8 cellular contexts compared by ENCODE assay signal in the genomic region with DNA sequence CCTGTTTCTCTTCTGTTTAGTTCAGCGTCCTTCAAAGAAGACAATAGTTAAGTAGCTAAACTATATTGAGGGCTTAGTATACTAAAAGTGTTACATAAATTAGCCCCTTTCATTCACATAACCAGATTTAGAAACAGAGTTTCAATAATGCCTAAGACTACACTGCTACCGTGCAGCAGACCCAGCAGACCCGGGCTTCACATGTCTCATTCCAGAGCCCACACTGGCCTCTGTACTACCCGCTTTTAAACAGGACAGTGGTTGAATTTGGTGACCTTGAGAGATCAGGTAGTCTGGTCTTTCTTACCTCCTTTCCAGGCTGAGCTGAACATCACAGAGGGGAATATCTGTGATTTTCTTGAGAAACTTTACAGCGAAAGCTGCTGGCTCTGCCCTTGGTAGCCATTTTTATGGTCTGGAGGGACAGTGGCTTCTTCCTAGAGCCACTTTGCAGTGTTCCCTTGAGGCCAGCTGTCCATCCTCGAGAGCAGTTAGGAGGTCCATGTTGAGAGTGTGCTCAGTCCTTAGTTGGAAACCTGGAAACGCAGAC. TPM values are rescaled to one million over a fixed set of nuclear protein-coding genes. Genes with fewer than 3 reads are reported as not detected.
DNase-seq lines count a peak whose midpoint lies in the region; ATAC-seq and TF ChIP-seq lines count a peak whose summit lies in the region.

No MANE protein-coding gene starts in this region.

- TF ChIP-seq POLR2A in IMR-90 (IDR thresholded peaks at IDR 0.05; ENCODE audit: low read depth, low read length) = no peak; the same call in 1 of the 2 replicates

- H2BK12ac ChIP-seq in trophoblast cell (ENCODE audit: low read length) = peak overlapping the region; percentile 23

- peak overlapping the region; percentile 97 for H2AK9ac ChIP-seq in IMR-90 (replicated peaks; ENCODE audit: low read depth, low read length, poor library complexity)

- H3K4ac ChIP-seq in IMR-90 (ENCODE audit: low read depth, low read length) = peak overlapping the region; percentile 98
- no peak overlapping the region for H3K4ac ChIP-seq in trophoblast cell (ENCODE audit: low read depth, low read length)

- peak overlapping the region; percentile 87 for H4K5ac ChIP-seq in IMR-90 (ENCODE audit: low read depth, low read length)

- peak overlapping the region; percentile 59 for H3K27ac ChIP-seq in DOHH2 (ENCODE audit: low read depth, low read length)
- H3K27ac ChIP-seq in IMR-90 (ENCODE audit: insufficient read depth, low read length) = peak overlapping the region; percentile 90
- H3K27ac ChIP-seq in trophoblast cell (ENCODE audit: low read depth, low read length) = no peak overlapping the region

- peaks cover 52% of the 10 kb centered on the region for H3K4me1 Mint-ChIP-seq in MCF 10A (ENCODE audit: insufficient read depth, unreplicated experiment)

- peak overlapping the region; percentile 93 for H2AK5ac ChIP-seq in IMR-90 (ENCODE audit: low read depth, low read length)
- H2AK5ac ChIP-seq in trophoblast cell (ENCODE audit: low read length) = no peak overlapping the region

- no peaks in the 10 kb centered on the region for H3K27me3 ChIP-seq in DOHH2 (ENCODE audit: control insufficient read depth, low read length)
- no peaks in the 10 kb centered on the region for H3K27me3 ChIP-seq in IMR-90 (ENCODE audit: control insufficient read depth, insufficient read depth, low read length)
- H3K27me3 ChIP-seq in trophoblast cell (ENCODE audit: insufficient read depth, low read length) = no peaks in the 10 kb centered on the region

- H3K23ac ChIP-seq in IMR-90 (ENCODE audit: low read depth, low read length) (peak overlapping the region; percentile 93), trophoblast cell (ENCODE audit: low read length) (no peak overlapping the region)

- H3K9me3 ChIP-seq in DOHH2 (ENCODE audit: control insufficient read depth, insufficient read depth, low read length) = no peaks in the 10 kb centered on the region
- no peaks in the 10 kb centered on the region for H3K9me3 ChIP-seq in IMR-90 (ENCODE audit: control insufficient read depth, insufficient read depth, low read length)
- no peaks in the 10 kb centered on the region for H3K9me3 ChIP-seq in trophoblast cell (ENCODE audit: insufficient read depth, low read depth, low read length)

- H3K4me2 ChIP-seq in DOHH2 (ENCODE audit: low read length) = peak overlapping the region; percentile 63
- H3K4me2 ChIP-seq in IMR-90 (ENCODE audit: low read depth, low read length) = peak overlapping the region; percentile 58
- no peak overlapping the region for H3K4me2 ChIP-seq in trophoblast cell (ENCODE audit: low read length)

- H3K79me2 ChIP-seq in DOHH2 (ENCODE audit: control insufficient read depth, low read length) (no peaks in the 10 kb centered on the region), trophoblast cell (ENCODE audit: control insufficient read depth, insufficient read depth, low read length, poor library complexity) (no peaks in the 10 kb centered on the region)

- H3K18ac ChIP-seq in IMR-90 (ENCODE audit: low read depth, low read length) (peak overlapping the region; percentile 74), trophoblast cell (ENCODE audit: low read length) (no peak overlapping the region)

- H3K4me3 ChIP-seq in DOHH2 (ENCODE audit: low read length) (peak overlapping the region; percentile 50), IMR-90 (ENCODE audit: insufficient read depth, low read depth, low read length) (no peak overlapping the region), trophoblast cell (ENCODE audit: low read depth, low read length) (no peak overlapping the region), foreskin fibroblast (ENCODE audit: low read depth in 1 of 2, low read length in 2 of 2) (no peak overlapping the region)

- H3K9me2 ChIP-seq in DOHH2 (replicated peaks; ENCODE audit: control insufficient read depth, low read length) = no peaks in the 10 kb centered on the region

- TF ChIP-seq RAD21 in IMR-90 (IDR thresholded peaks at IDR 0.05; ENCODE audit: low read length) = no peak

- no peak; the same call in 1 of the 2 replicates for ATAC-seq in IMR-90 (ENCODE audit: low read depth)
- no peak for ATAC-seq in GM21529 (IDR thresholded peaks at IDR 0.05; ENCODE audit: unreplicated experiment)

- peak overlapping the region; percentile 96 for H2BK20ac ChIP-seq in IMR-90 (ENCODE audit: low read depth, low read length)

- H3K27me3 Mint-ChIP-seq in MCF 10A (ENCODE audit: insufficient read depth, unreplicated experiment) = no peaks in the 10 kb centered on the region

- BruUV-seq in IMR-90 (replicated peaks; lab: Mats Ljungman, UMichigan) (no TSS peak), MCF 10A (replicated peaks; lab: Mats Ljungman, UMichigan) (no TSS peak)

- H3K9ac ChIP-seq in IMR-90 (ENCODE audit: low read depth, low read length) = peak overlapping the region; percentile 5; the same call in 1 of the 2 replicates
- H3K9ac ChIP-seq in trophoblast cell (ENCODE audit: low read length) = no peak overlapping the region

- no peaks in the 10 kb centered on the region for H3K36me3 ChIP-seq in DOHH2 (ENCODE audit: control insufficient read depth, low read length)
- peaks cover 2% of the 10 kb centered on the region; the same call in 1 of the 2 replicates for H3K36me3 ChIP-seq in IMR-90 (ENCODE audit: control insufficient read depth, insufficient read depth, low read length)
- no peaks in the 10 kb centered on the region for H3K36me3 ChIP-seq in trophoblast cell (ENCODE audit: control insufficient read depth in 1 of 2, insufficient read depth in 2 of 2, low read length in 2 of 2)

- H4K20me1 ChIP-seq in DOHH2 (ENCODE audit: control insufficient read depth, insufficient read depth, low read depth, low read length) (no peaks in the 10 kb centered on the region), IMR-90 (ENCODE audit: insufficient read depth, low read length) (no peaks in the 10 kb centered on the region)

- H4K91ac ChIP-seq in IMR-90 (ENCODE audit: insufficient read depth, low read depth, low read length) = peak overlapping the region; percentile 96
- H4K91ac ChIP-seq in trophoblast cell (ENCODE audit: low read depth, low read length) = no peak overlapping the region

- DNase-seq in IMR-90 (no peak), MCF 10A (ENCODE audit: unreplicated experiment) (no peak), trophoblast cell (no peak), GM20000 (ENCODE audit: low spot score) (no peak), KBM-7 (no peak), foreskin fibroblast (no peak)

- H2BK120ac ChIP-seq in IMR-90 (ENCODE audit: low read depth, low read length) = peak overlapping the region; percentile 95
- no peak overlapping the region for H2BK120ac ChIP-seq in trophoblast cell (ENCODE audit: insufficient read depth, low read length, poor library complexity)

- H4K8ac ChIP-seq in IMR-90 (ENCODE audit: low read depth in 2 of 2, low read length in 2 of 2) (peak overlapping the region; percentile 54 to 98; a peak in 3 of 4 replicates), trophoblast cell (ENCODE audit: low read depth, low read length) (no peak overlapping the region)

- H3K56ac ChIP-seq in IMR-90 (ENCODE audit: extremely low read depth, insufficient read depth, low read length) = peak overlapping the region; percentile 80

- peaks cover 16% of the 10 kb centered on the region for H3F3A ChIP-seq in DOHH2 (ENCODE audit: control insufficient read depth, insufficient read depth)

- no peaks in the 10 kb centered on the region for H3K9me3 Mint-ChIP-seq in MCF 10A (ENCODE audit: unreplicated experiment)

- H2BK5ac ChIP-seq in IMR-90 (ENCODE audit: low read depth, low read length, poor library complexity, severe bottlenecking) = peak overlapping the region; percentile 94
- no peak overlapping the region for H2BK5ac ChIP-seq in trophoblast cell (ENCODE audit: low read depth, low read length, poor library complexity)

- peak overlapping the region; percentile 92 for H3K14ac ChIP-seq in IMR-90 (replicated peaks; ENCODE audit: low read depth, low read length)
- H3K14ac ChIP-seq in trophoblast cell (ENCODE audit: low read length) = no peak overlapping the region

- peaks cover 50% of the 10 kb centered on the region for H3K9me1 ChIP-seq in IMR-90 (ENCODE audit: insufficient read depth, low read length)

- in situ Hi-C loops in IMR-90 (cut with MboI; ENCODE audit: low sequenced_read_pairs) = no loop called here
- in situ Hi-C loops in KBM-7 (cut with MboI; ENCODE audit: low pct_unique_long_range_greater_than_20kb, low sequenced_read_pairs) = no loop called here

- H3K4me1 ChIP-seq in DOHH2 (ENCODE audit: control insufficient read depth, low read length) = peaks cover 85% of the 10 kb centered on the region
- H3K4me1 ChIP-seq in IMR-90 (ENCODE audit: control insufficient read depth, insufficient read depth, low read length) = peaks cover 51% of the 10 kb centered on the region
- peaks cover 26 to 40% of the 10 kb centered on the region in 2 experiments for H3K4me1 ChIP-seq in trophoblast cell (ENCODE audit: control insufficient read depth in 1 of 2, insufficient read depth in 2 of 2, low read length in 2 of 2)

- no peak for TF ChIP-seq CTCF in DOHH2 (IDR thresholded peaks at IDR 0.05; ENCODE audit: low read depth, low read length, poor library complexity, severe bottlenecking)
- TF ChIP-seq CTCF in IMR-90 (conservative IDR thresholded peaks at IDR 0.05; ENCODE audit: low read depth, low read length) = no peak
- TF ChIP-seq CTCF in MCF 10A (IDR thresholded peaks at IDR 0.05; ENCODE audit: unreplicated experiment) = no peak
- no peak for TF ChIP-seq CTCF in GM20000 (IDR thresholded peaks at IDR 0.05; ENCODE audit: extremely low read depth, missing control alignments)
- TF ChIP-seq CTCF in foreskin fibroblast (IDR thresholded peaks at IDR 0.05; ENCODE audit: low read depth, low read length) = no peak

- intact Hi-C loops in IMR-90 (cut with micrococcal nuclease) = no loop called here
- intact Hi-C loops in MCF 10A (cut with micrococcal nuclease) = no loop called here

- no peak overlapping the region for H3K4me3 Mint-ChIP-seq in MCF 10A (ENCODE audit: unreplicated experiment)

- peaks cover 6% of the 10 kb centered on the region for H3K36me3 Mint-ChIP-seq in MCF 10A (ENCODE audit: insufficient read depth, unreplicated experiment)

- H3K79me1 ChIP-seq in IMR-90 (ENCODE audit: low read depth in 1 of 2, low read length in 2 of 2) = peaks cover 23 to 83% of the 10 kb centered on the region in 2 experiments; a peak in 3 of 4 replicates
- peaks cover 6% of the 10 kb centered on the region for H3K79me1 ChIP-seq in trophoblast cell (ENCODE audit: low read length)

- H2BK15ac ChIP-seq in IMR-90 (ENCODE audit: low read depth, low read length) = peak overlapping the region; percentile 92

- peak overlapping the region; percentile 68 for H3K27ac Mint-ChIP-seq in MCF 10A (ENCODE audit: low read depth, unreplicated experiment)

- dilution Hi-C loops in IMR-90 (cut with HindIII; ENCODE audit: low sequenced_read_pairs, unreplicated experiment) = no loop called here

- CTCF ChIA-PET in IMR-90 (lab: Yijun Ruan, JAX) = interaction anchor here (0.6 to 2.0 kb wide), 11 partner anchors 11 to 80 kb away, joined by 3 to 11 read pairs (median 3); a partner anchor contains a TSS
- CTCF ChIA-PET in MCF 10A (lab: Yijun Ruan, JAX) = interaction anchor here (0.8 to 4.7 kb wide), 16 partner anchors 8 to 245 kb away, joined by 3 to 19 read pairs (median 4); a partner anchor contains a TSS

- H4K12ac ChIP-seq in trophoblast cell (ENCODE audit: low read depth, low read length) = no peak overlapping the region

- peak overlapping the region; percentile 56 for H2AFZ ChIP-seq in IMR-90 (replicated peaks; ENCODE audit: low read length, poor library complexity)
- H2AFZ ChIP-seq in trophoblast cell (ENCODE audit: insufficient read depth, low read length, poor library complexity) = no peak overlapping the region

- WGBS in IMR-90 (ENCODE audit: extremely low coverage in 2 of 2, insufficient read length in 1 of 2), 2 experiments = 100% methylated on average over 2 of the region's 7 CpGs; no CpG with 5 or more reads in 1 of the 2 experiments
- no CpG with 5 or more reads among the region's 7 CpGs for WGBS in trophoblast cell (ENCODE audit: extremely low coverage, insufficient coverage, insufficient read length)

- POLR2A ChIA-PET in IMR-90 (lab: Charles Lee; ENCODE audit: unreplicated experiment) (interaction anchor here (0.9 to 1.7 kb wide), 2 partner anchors 14 to 71 kb away, joined by 4 to 5 read pairs; no protein-coding TSS in a partner anchor), MCF 10A (lab: Yijun Ruan, JAX) (interaction anchor here (0.6 to 7.7 kb wide), 12 partner anchors 9 to 1200 kb away, joined by 3 to 67 read pairs (median 9); a partner anchor contains a TSS)

RNA-seq across cellular contexts. Expression of a gene that starts 56.5 kb away (rescaled TPM):
- 3.6 and 6.1 TPM in 2 replicates for total RNA-seq in IMR-90 (2012; rRNA removed)
- 6.0 and 7.1 TPM in 2 replicates for polyA plus RNA-seq in IMR-90 (2012; rRNA removed)
- polyA plus RNA-seq in IMR-90 (2012; cell fraction: cytosol; rRNA removed) = 1.3 and 4.2 TPM in 2 replicates
- 28.5 and 37.6 TPM in 2 replicates for polyA plus RNA-seq in IMR-90 (2012; cell fraction: nucleus; rRNA removed; ENCODE audit: low replicate concordance)
- 122 and 167 TPM in 2 replicates for total RNA-seq in MCF 10A (2022)
- 6.1 and 6.6 TPM in 2 replicates for polyA plus RNA-seq in trophoblast cell (2013)

Comparison
In these comparisons a context has a peak if more than half of its experiments do, and no peak if none do; other contexts are left out.
1. RNA of a gene that starts 56.5 kb away (total RNA-seq): 122 to 167 TPM in MCF 10A; 3.6 to 6.1 TPM in IMR-90; every median in the first group is over 10 times any median in the second.